ENCODE assay signal across 8 cellular contexts in the genomic region with DNA sequence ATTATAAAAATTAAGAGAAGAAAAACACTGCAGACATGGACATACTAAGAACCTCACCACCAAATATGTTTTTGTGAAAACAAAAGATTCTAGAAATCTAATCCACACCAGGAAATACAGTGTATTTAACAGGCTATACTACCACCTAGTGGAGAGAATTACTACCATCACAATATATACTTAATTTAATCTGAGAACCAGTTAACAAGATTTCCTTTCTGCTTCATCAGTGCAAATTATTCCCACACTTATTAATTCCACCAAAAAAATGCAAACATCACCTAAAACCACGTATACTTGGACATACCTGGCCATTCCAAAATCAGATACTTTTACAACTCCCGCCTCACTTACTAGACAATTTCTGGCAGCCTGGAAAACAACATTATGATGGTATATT. TPM values are rescaled to one million over a fixed set of nuclear protein-coding genes. Genes with fewer than 3 reads are reported as not detected.
DNase-seq lines count a peak whose midpoint lies in the region; ATAC-seq and TF ChIP-seq lines count a peak whose summit lies in the region.

No MANE protein-coding gene starts in this region.

- WGBS in tibial nerve, 2 donors = 51 to 59% methylated on average over 2 of the region's 2 CpGs

- TF ChIP-seq POLR2A in tibial nerve (IDR thresholded peaks at IDR 0.05) (no peak), gastrocnemius medialis (IDR thresholded peaks at IDR 0.05) (no peak)

- no peaks in the 10 kb centered on the region for H3K9me3 Mint-ChIP-seq in immature natural killer cell

- H3K4me3 Mint-ChIP-seq in immature natural killer cell = no peak overlapping the region

- H3K27ac ChIP-seq in tibial nerve (no peak overlapping the region), gastrocnemius medialis (no peak overlapping the region)

- DNase-seq in Ammon's horn (ENCODE audit: low spot score) (peak; percentile 28), NCI-H2029 (lab: John Stamatoyannopoulos, UW) (peak; percentile 23), amniotic epithelial cell (ENCODE audit: low read depth) (peak; percentile 52), immature natural killer cell (peak; percentile 55 to 63 (median 62)), tibial nerve (ENCODE audit: low spot score in 2 of 2) (no peak), gastrocnemius medialis (no peak)

- peaks cover 48 to 51% of the 10 kb centered on the region in 2 donors for H3K4me1 Mint-ChIP-seq in immature natural killer cell

- no peak for TF ChIP-seq EP300 in tibial nerve (IDR thresholded peaks at IDR 0.05)

- H3K36me3 ChIP-seq in tibial nerve (peaks cover 0 to 17% (median 0%) of the 10 kb centered on the region in 3 donors), gastrocnemius medialis (peaks cover 0 to 5% of the 10 kb centered on the region in 2 donors)

- H3K4me3 ChIP-seq in tibial nerve = no peak overlapping the region
- no peak overlapping the region for H3K4me3 ChIP-seq in gastrocnemius medialis

- peaks cover 0 to 6% (median 0%) of the 10 kb centered on the region in 3 donors for H3K27me3 Mint-ChIP-seq in immature natural killer cell (ENCODE audit: low read depth in 3 of 3)

- TF ChIP-seq CTCF in tibial nerve (IDR thresholded peaks at IDR 0.05) = peak; percentile 35 to 58 (median 46)
- TF ChIP-seq CTCF in gastrocnemius medialis (IDR thresholded peaks at IDR 0.05 in 4 of 5, conservative IDR thresholded peaks at IDR 0.05 in 1 of 5) = peak in 2 of 5 experiments; percentile 47 to 56

- intact Hi-C loops in gastrocnemius medialis (cut with DNase I; ENCODE audit: low total_unique reads) = no loop called here

- H3K27me3 ChIP-seq in tibial nerve (no peaks in the 10 kb centered on the region), gastrocnemius medialis (no peaks in the 10 kb centered on the region)

- H3K9me3 ChIP-seq in tibial nerve (no peaks in the 10 kb centered on the region), gastrocnemius medialis (no peaks in the 10 kb centered on the region)

- H3K36me3 Mint-ChIP-seq in immature natural killer cell = peaks cover 0 to 9% (median 3%) of the 10 kb centered on the region in 3 donors

- no peak overlapping the region for H3K27ac Mint-ChIP-seq in immature natural killer cell

- H3K4me1 ChIP-seq in tibial nerve (peaks cover 0 to 7% (median 0%) of the 10 kb centered on the region in 4 donors), gastrocnemius medialis (no peaks in the 10 kb centered on the region)

- in situ Hi-C loops in gastrocnemius medialis (cut with MboI; ENCODE audit: low sequenced_read_pairs in 4 of 4) = no loop called here

- ATAC-seq in GM18517 (IDR thresholded peaks at IDR 0.05; ENCODE audit: unreplicated experiment) (peak; percentile 51), GM18909 (IDR thresholded peaks at IDR 0.05; ENCODE audit: poor library complexity, unreplicated experiment) (no peak), gastrocnemius medialis (no peak)

RNA-seq across cellular contexts. Expression of a gene that starts 7.0 kb away (rescaled TPM):
- 100 to 1,000 TPM; 176 to 314 (median 243) TPM for polyA plus RNA-seq in immature natural killer cell
- total RNA-seq in tibial nerve (under 1 TPM in 3 of 4 donors, not detected in 1; 0.22 to 0.84 (median 0.30) TPM), gastrocnemius medialis (under 1 TPM in 2 of 4 donors, not detected in 2; 0.66 to 0.81 TPM)

Comparison
In these comparisons a context has a peak if more than half of its experiments do, and no peak if none do; other contexts are left out.
1. DNase-seq: peak in Ammon's horn (single experiment), NCI-H2029 (single experiment), amniotic epithelial cell (single experiment) and immature natural killer cell (3 of 3); none in tibial nerve (0 of 2) and gastrocnemius medialis (0 of 2).